In genomic region chr6:168388641-168389633, GRCh38 we compare ENCODE assay signal across 1 cellular context.
TF ChIP-seq lines count a peak whose summit lies in the region.

No MANE protein-coding gene starts in this region.

TF ChIP-seq in HepG2, 621 proteins besides CTCF, POLR2A, EP300 and RAD21 (continued from another document and continues in another):
- TF ChIP-seq CSRNP2 (CRISPR knock-in tag; conservative IDR thresholded peaks at IDR 0.05; ENCODE audit: low read depth) = no peak
- TF ChIP-seq ZBTB42 (CRISPR knock-in tag; IDR thresholded peaks at IDR 0.05) = no peak
- TF ChIP-seq ZNF552 (CRISPR knock-in tag; IDR thresholded peaks at IDR 0.05; ENCODE audit: borderline replicate concordance) = no peak
- TF ChIP-seq BRCA1 (CRISPR knock-in tag; IDR thresholded peaks at IDR 0.05) = no peak
- no peak for TF ChIP-seq MBNL3 (CRISPR knock-in tag; conservative IDR thresholded peaks at IDR 0.05)
- TF ChIP-seq THAP7 (CRISPR knock-in tag; IDR thresholded peaks at IDR 0.05) = no peak
- TF ChIP-seq ZNF883 (CRISPR knock-in tag; IDR thresholded peaks at IDR 0.05; ENCODE audit: not compliant biosample characterization) = no peak
- TF ChIP-seq KLF12 (CRISPR knock-in tag; IDR thresholded peaks at IDR 0.05; ENCODE audit: borderline replicate concordance) = no peak
- no peak for TF ChIP-seq ZNF256 (CRISPR knock-in tag; conservative IDR thresholded peaks at IDR 0.05)
- TF ChIP-seq SIN3B (IDR thresholded peaks at IDR 0.05; ENCODE audit: low read length) = no peak
- no peak for TF ChIP-seq ZNF574 (CRISPR knock-in tag; IDR thresholded peaks at IDR 0.05)
- TF ChIP-seq ZNF513 (CRISPR knock-in tag; conservative IDR thresholded peaks at IDR 0.05) = no peak
- TF ChIP-seq ZNF34 (CRISPR knock-in tag; IDR thresholded peaks at IDR 0.05; ENCODE audit: borderline replicate concordance) = no peak
- TF ChIP-seq REL (CRISPR knock-in tag; conservative IDR thresholded peaks at IDR 0.05) = no peak
- no peak for TF ChIP-seq ZNF354B (CRISPR knock-in tag; IDR thresholded peaks at IDR 0.05)
- TF ChIP-seq ZNF580 (CRISPR knock-in tag; IDR thresholded peaks at IDR 0.05; ENCODE audit: borderline replicate concordance, low read depth) = no peak
- no peak for TF ChIP-seq HHEX (CRISPR knock-in tag; IDR thresholded peaks at IDR 0.05)
- TF ChIP-seq JUND (CRISPR knock-in tag; IDR thresholded peaks at IDR 0.05) = no peak
- no peak for TF ChIP-seq NFRKB (IDR thresholded peaks at IDR 0.05)
- TF ChIP-seq NFKB2 (CRISPR knock-in tag; IDR thresholded peaks at IDR 0.05; ENCODE audit: borderline replicate concordance) = peak; percentile 40; the same call in 1 of the 2 replicates
- no peak for TF ChIP-seq NPAS2 (CRISPR knock-in tag; IDR thresholded peaks at IDR 0.05; ENCODE audit: borderline replicate concordance)
- 0 out of 2 replicates have a peak, but pooled peaks have one; percentile 41 for TF ChIP-seq PITX1 (CRISPR knock-in tag; IDR thresholded peaks at IDR 0.05)
- TF ChIP-seq ZNF282 (IDR thresholded peaks at IDR 0.05; ENCODE audit: partially characterized antibody) = no peak
- no peak for TF ChIP-seq MIXL1 (CRISPR knock-in tag; IDR thresholded peaks at IDR 0.05)
- TF ChIP-seq SALL2 (CRISPR knock-in tag; IDR thresholded peaks at IDR 0.05) = no peak
- TF ChIP-seq BRD4 (CRISPR knock-in tag; IDR thresholded peaks at IDR 0.05) = no peak
- TF ChIP-seq SP2 (CRISPR knock-in tag; IDR thresholded peaks at IDR 0.05) = no peak
- TF ChIP-seq ZNF607 (CRISPR knock-in tag; IDR thresholded peaks at IDR 0.05; ENCODE audit: borderline replicate concordance) = peak; percentile 32; the same call in 1 of the 2 replicates
- TF ChIP-seq SMYD3 (CRISPR knock-in tag; IDR thresholded peaks at IDR 0.05) = no peak
- no peak for TF ChIP-seq HOXA7 (CRISPR knock-in tag; IDR thresholded peaks at IDR 0.05)
- no peak for TF ChIP-seq ZMAT3 (CRISPR knock-in tag; conservative IDR thresholded peaks at IDR 0.05)
- TF ChIP-seq TBL1XR1 (IDR thresholded peaks at IDR 0.05; ENCODE audit: borderline replicate concordance, low read length, partially characterized antibody) = no peak
- no peak for TF ChIP-seq SETDB1 (CRISPR knock-in tag; IDR thresholded peaks at IDR 0.05; ENCODE audit: borderline replicate concordance)
- no peak for TF ChIP-seq NR2F6 (IDR thresholded peaks at IDR 0.05)
- no peak for TF ChIP-seq NR2F6 (CRISPR knock-in tag; IDR thresholded peaks at IDR 0.05)
- TF ChIP-seq DRAP1 (CRISPR knock-in tag; IDR thresholded peaks at IDR 0.05) = no peak
- TF ChIP-seq ZNF30 (CRISPR knock-in tag; IDR thresholded peaks at IDR 0.05) = no peak
- TF ChIP-seq ZNF33B (CRISPR knock-in tag; IDR thresholded peaks at IDR 0.05) = 0 out of 2 replicates have a peak, but pooled peaks have one; percentile 34
- no peak for TF ChIP-seq PHB2 (IDR thresholded peaks at IDR 0.05; ENCODE audit: partially characterized antibody)
- 0 out of 2 replicates have a peak, but pooled peaks have one; percentile 29 for TF ChIP-seq ZNF703 (CRISPR knock-in tag; IDR thresholded peaks at IDR 0.05; ENCODE audit: borderline replicate concordance)
- TF ChIP-seq SATB2 (CRISPR knock-in tag; IDR thresholded peaks at IDR 0.05) = no peak
- TF ChIP-seq ZBTB20 (CRISPR knock-in tag; IDR thresholded peaks at IDR 0.05; ENCODE audit: borderline replicate concordance, low read depth) = no peak
- TF ChIP-seq SRF (IDR thresholded peaks at IDR 0.05; ENCODE audit: low read depth, low read length) = no peak
- TF ChIP-seq ZNF280D (CRISPR knock-in tag; IDR thresholded peaks at IDR 0.05) = no peak
- peak; percentile 40; the same call in 1 of the 2 replicates for TF ChIP-seq MLX (CRISPR knock-in tag; IDR thresholded peaks at IDR 0.05)
- TF ChIP-seq ESRRA (CRISPR knock-in tag; IDR thresholded peaks at IDR 0.05; ENCODE audit: low read depth) = no peak
- TF ChIP-seq STAT6 (CRISPR knock-in tag; IDR thresholded peaks at IDR 0.05; ENCODE audit: borderline replicate concordance) = no peak
- no peak for TF ChIP-seq EZH2 (conservative IDR thresholded peaks at IDR 0.05; ENCODE audit: low read depth, low read length)
- no peak for TF ChIP-seq ZSCAN9 (CRISPR knock-in tag; IDR thresholded peaks at IDR 0.05; ENCODE audit: borderline replicate concordance)
- TF ChIP-seq FOSL1 (CRISPR knock-in tag; IDR thresholded peaks at IDR 0.05; ENCODE audit: borderline replicate concordance) = no peak
- no peak for TF ChIP-seq YEATS2 (CRISPR knock-in tag; IDR thresholded peaks at IDR 0.05; ENCODE audit: borderline replicate concordance)
